Comparison of ENCODE assay signal across 20 cellular contexts in the genomic region with DNA sequence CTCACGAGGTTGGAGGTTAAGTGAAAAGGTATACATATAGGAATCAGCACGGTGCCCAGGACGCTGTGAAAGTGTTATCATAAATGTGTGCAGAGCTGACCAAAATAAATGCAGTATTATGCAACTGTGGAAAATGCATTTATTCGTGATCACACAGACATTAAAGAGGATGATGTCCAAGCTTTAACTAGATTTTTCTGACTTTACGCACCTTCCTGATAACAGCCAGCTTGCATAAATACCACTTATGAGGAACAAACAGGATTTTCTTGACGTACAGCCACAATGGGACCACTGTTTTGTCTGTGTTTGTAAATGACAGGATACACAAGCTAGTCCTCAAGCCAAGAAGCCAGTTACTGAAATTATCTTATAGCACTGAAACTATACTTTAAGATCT.
"Had no signal": no experiment of that assay in that cellular context is flagged by ENCODE, and none has a peak within 500 bp of the region (broad histone marks: within the 10 kb centered on the region; RNA-seq: fewer than 3 reads in every experiment).

No MANE protein-coding gene starts in this region.

- ATAC-seq: activated CD8-positive, alpha-beta memory T cell treated with anti-CD3 and anti-CD28 coated beads, Interleukin-2, amount 10 ng/mL, durations not matched to agents 7 days and 5 days; psoas muscle; right cardiac atrium; T-helper 17 cell had no signal

- H3K4me3 ChIP-seq: lung, psoas muscle, skin epidermis, stomach, upper lobe of left lung had no signal

- H3K4me1 ChIP-seq: psoas muscle had no signal

- H3K9me3 Mint-ChIP-seq: activated CD4-positive, alpha-beta memory T cell treated with anti-CD3 and anti-CD28 coated beads for 36 hours; activated naive CD8-positive, alpha-beta T cell treated with anti-CD3 and anti-CD28 coated beads for 36 hours; nephron progenitor cell had no signal

- H3K36me3 Mint-ChIP-seq: activated CD4-positive, alpha-beta memory T cell treated with anti-CD3 and anti-CD28 coated beads for 36 hours; activated CD8-positive, alpha-beta memory T cell treated with anti-CD3 and anti-CD28 coated beads, Interleukin-2, amount 10 ng/mL, durations not matched to agents 7 days and 5 days; activated naive CD8-positive, alpha-beta T cell treated with anti-CD3 and anti-CD28 coated beads for 36 hours had no signal

- H3K27ac ChIP-seq: psoas muscle, upper lobe of left lung had no signal

- H3K9me3 ChIP-seq: psoas muscle, stomach, upper lobe of left lung had no signal

- H3K4me1 Mint-ChIP-seq: activated CD8-positive, alpha-beta memory T cell treated with anti-CD3 and anti-CD28 coated beads, Interleukin-2, amount 10 ng/mL, durations not matched to agents 7 days and 5 days; activated naive CD8-positive, alpha-beta T cell treated with anti-CD3 and anti-CD28 coated beads for 36 hours; T-helper 17 cell had no signal

- H3K27ac Mint-ChIP-seq: activated CD4-positive, alpha-beta memory T cell treated with anti-CD3 and anti-CD28 coated beads for 36 hours; activated CD8-positive, alpha-beta memory T cell treated with anti-CD3 and anti-CD28 coated beads, Interleukin-2, amount 10 ng/mL, durations not matched to agents 7 days and 5 days; activated naive CD8-positive, alpha-beta T cell treated with anti-CD3 and anti-CD28 coated beads for 36 hours; T-helper 17 cell had no signal

- H3K36me3 ChIP-seq: stomach, upper lobe of left lung had no signal

- H3K27me3 ChIP-seq: stomach, upper lobe of left lung had no signal

- DNase-seq: activated CD4-positive, alpha-beta memory T cell treated with anti-CD3 and anti-CD28 coated beads for 36 hours; activated CD4-positive, alpha-beta T cell treated with anti-CD3 and anti-CD28 coated beads for 4 hours; activated CD8-positive, alpha-beta memory T cell treated with anti-CD3 and anti-CD28 coated beads, Interleukin-2, amount 10 ng/mL, durations not matched to agents 7 days and 5 days; activated naive CD8-positive, alpha-beta T cell treated with anti-CD3 and anti-CD28 coated beads for 36 hours; amygdala; caudate nucleus; erythroblast; foreskin melanocyte; glutamatergic neuron; hypothalamus; nephron progenitor cell; psoas muscle; right cardiac atrium; stimulated activated CD4-positive, alpha-beta T cell treated with anti-CD3 and anti-CD28 coated beads, Interleukin-15, amount 100 ng/mL, for 24 hours; stimulated activated CD4-positive, alpha-beta T cell treated with anti-CD3 and anti-CD28 coated beads, Interleukin-4, amount 100 ng/mL, for 1 hour; T-helper 17 cell had no signal

- H3K4me3 Mint-ChIP-seq: activated CD4-positive, alpha-beta memory T cell treated with anti-CD3 and anti-CD28 coated beads for 36 hours; activated CD8-positive, alpha-beta memory T cell treated with anti-CD3 and anti-CD28 coated beads, Interleukin-2, amount 10 ng/mL, durations not matched to agents 7 days and 5 days; activated naive CD8-positive, alpha-beta T cell treated with anti-CD3 and anti-CD28 coated beads for 36 hours; nephron progenitor cell; T-helper 17 cell had no signal

- H3K27me3 Mint-ChIP-seq: activated CD4-positive, alpha-beta memory T cell treated with anti-CD3 and anti-CD28 coated beads for 36 hours; activated CD8-positive, alpha-beta memory T cell treated with anti-CD3 and anti-CD28 coated beads, Interleukin-2, amount 10 ng/mL, durations not matched to agents 7 days and 5 days had no signal
